ENCODE assay signal across 8 cellular contexts in the genomic region with DNA sequence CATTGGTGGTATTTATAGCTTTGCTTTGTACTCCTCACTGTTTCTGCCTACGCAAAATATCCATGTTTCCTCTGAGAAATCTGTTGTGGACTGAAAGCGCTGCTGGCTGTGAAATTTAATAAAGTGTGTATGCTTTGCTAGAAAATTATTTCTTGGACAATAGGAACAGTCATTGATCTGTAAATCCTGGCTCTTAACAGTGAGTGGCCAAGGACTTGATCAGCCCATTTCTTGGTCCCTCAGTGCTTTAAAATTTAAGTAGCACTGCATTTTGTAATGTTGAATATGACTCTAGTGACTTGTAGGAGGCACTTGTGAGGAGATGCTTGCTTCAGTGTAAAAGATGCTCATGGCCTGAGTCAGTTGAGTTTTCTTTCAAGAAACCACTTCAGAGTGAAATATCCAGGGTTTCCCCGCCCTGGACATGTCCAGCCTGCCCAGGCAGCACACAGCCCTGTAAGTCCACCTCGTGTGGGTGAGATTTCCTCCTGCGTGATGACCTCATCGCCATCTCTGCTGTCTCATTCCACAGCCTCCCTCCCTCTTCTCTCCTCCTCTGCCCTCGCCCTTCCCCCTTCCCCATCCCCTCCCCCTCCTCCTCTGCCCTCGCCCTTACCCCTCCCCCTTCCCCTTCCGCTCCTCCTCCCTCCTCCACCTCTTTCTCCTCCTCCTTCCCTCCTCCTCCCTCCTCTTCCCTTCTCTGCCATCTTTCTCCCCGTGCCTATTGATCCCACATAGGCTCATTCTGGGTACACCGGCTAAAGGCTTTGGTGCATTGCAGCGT. TPM values are rescaled to one million over a fixed set of nuclear protein-coding genes. Genes with fewer than 3 reads are reported as not detected.
DNase-seq lines count a peak whose midpoint lies in the region; ATAC-seq and TF ChIP-seq lines count a peak whose summit lies in the region.

No MANE protein-coding gene starts in this region.

- H3K4me3 Mint-ChIP-seq in WTC11: no peak overlapping the region
- no peak overlapping the region for H3K4me3 Mint-ChIP-seq in stimulated activated memory B cell treated with anti-CD40 and anti-IgM and Interleukin-4, amounts not matched to agents 10 μg/mL and 1 μg/mL and 100 μg/mL, for 72 hours
- no peak overlapping the region for H3K4me3 Mint-ChIP-seq in activated CD8-positive, alpha-beta memory T cell treated with anti-CD3 and anti-CD28 coated beads, Interleukin-2, amount 10 ng/mL, durations not matched to agents 7 days and 5 days

- CTCF ChIA-PET in WTC11 (lab: Charles Lee): no interaction called here
- CTCF ChIA-PET in activated CD8-positive, alpha-beta memory T cell treated with anti-CD3 and anti-CD28 coated beads, Interleukin-2, amount 10 ng/mL, durations not matched to agents 7 days and 5 days (lab: Charles Lee): no interaction called here

- H3K27ac Mint-ChIP-seq in WTC11: peak overlapping the region; percentile 45; the same call in 1 of the 2 replicates
- H3K27ac Mint-ChIP-seq in stimulated activated memory B cell treated with anti-CD40 and anti-IgM and Interleukin-4, amounts not matched to agents 10 μg/mL and 1 μg/mL and 100 μg/mL, for 72 hours: peak overlapping the region; percentile 76
- no peak overlapping the region for H3K27ac Mint-ChIP-seq in activated CD8-positive, alpha-beta memory T cell treated with anti-CD3 and anti-CD28 coated beads, Interleukin-2, amount 10 ng/mL, durations not matched to agents 7 days and 5 days

- H3K4me3 ChIP-seq in left ventricle myocardium inferior: no peak overlapping the region

- no peak for TF ChIP-seq CTCF in WTC11 (IDR thresholded peaks at IDR 0.05)
- no peak for TF ChIP-seq CTCF in left ventricle myocardium inferior (IDR thresholded peaks at IDR 0.05; ENCODE audit: borderline replicate concordance)

- H3K27me3 Mint-ChIP-seq in WTC11 (ENCODE audit: low read depth): no peaks in the 10 kb centered on the region
- H3K27me3 Mint-ChIP-seq in stimulated activated memory B cell treated with anti-CD40 and anti-IgM and Interleukin-4, amounts not matched to agents 10 μg/mL and 1 μg/mL and 100 μg/mL, for 72 hours: no peaks in the 10 kb centered on the region
- no peaks in the 10 kb centered on the region for H3K27me3 Mint-ChIP-seq in activated CD8-positive, alpha-beta memory T cell treated with anti-CD3 and anti-CD28 coated beads, Interleukin-2, amount 10 ng/mL, durations not matched to agents 7 days and 5 days

- intact Hi-C loops in left ventricle myocardium inferior (cut with micrococcal nuclease): no loop called here

- peaks cover 16% of the 10 kb centered on the region for H3K36me3 Mint-ChIP-seq in WTC11
- peaks cover 38% of the 10 kb centered on the region for H3K36me3 Mint-ChIP-seq in stimulated activated memory B cell treated with anti-CD40 and anti-IgM and Interleukin-4, amounts not matched to agents 10 μg/mL and 1 μg/mL and 100 μg/mL, for 72 hours
- peaks cover 40% of the 10 kb centered on the region for H3K36me3 Mint-ChIP-seq in activated CD8-positive, alpha-beta memory T cell treated with anti-CD3 and anti-CD28 coated beads, Interleukin-2, amount 10 ng/mL, durations not matched to agents 7 days and 5 days

- ATAC-seq in WTC11: peak; percentile 67
- ATAC-seq in stimulated activated memory B cell treated with anti-CD40 and anti-IgM and Interleukin-4, amounts not matched to agents 10 μg/mL and 1 μg/mL and 100 μg/mL, for 72 hours: no peak
- no peak for ATAC-seq in activated CD8-positive, alpha-beta memory T cell treated with anti-CD3 and anti-CD28 coated beads, Interleukin-2, amount 10 ng/mL, durations not matched to agents 7 days and 5 days

- H3K36me3 ChIP-seq in left ventricle myocardium inferior: peaks cover 21% of the 10 kb centered on the region

- H3K27ac ChIP-seq in left ventricle myocardium inferior (replicated peaks): peak overlapping the region; percentile 60

- peaks cover 36% of the 10 kb centered on the region for H3K4me1 Mint-ChIP-seq in WTC11
- H3K4me1 Mint-ChIP-seq in stimulated activated memory B cell treated with anti-CD40 and anti-IgM and Interleukin-4, amounts not matched to agents 10 μg/mL and 1 μg/mL and 100 μg/mL, for 72 hours: peaks cover 24% of the 10 kb centered on the region
- peaks cover 50% of the 10 kb centered on the region for H3K4me1 Mint-ChIP-seq in activated CD8-positive, alpha-beta memory T cell treated with anti-CD3 and anti-CD28 coated beads, Interleukin-2, amount 10 ng/mL, durations not matched to agents 7 days and 5 days

- POLR2A ChIA-PET in WTC11 (lab: Charles Lee): no interaction called here

- peak; percentile 8 for DNase-seq in NCI-H187 treated with DMSO at 0.1 percent for 48 hours (lab: John Stamatoyannopoulos, UW)
- no peak for DNase-seq in NCI-H187 (lab: John Stamatoyannopoulos, UW)
- DNase-seq in WTC11 (ENCODE audit: low spot score): peak; percentile 49
- DNase-seq in left ventricle myocardium inferior: peak; percentile 51
- DNase-seq in GM19238 (ENCODE audit: insufficient read length, low spot score): no peak
- no peak for DNase-seq in cerebellar nuclear complex (lab: John Stamatoyannopoulos, UW)
- DNase-seq in activated CD8-positive, alpha-beta memory T cell treated with anti-CD3 and anti-CD28 coated beads, Interleukin-2, amount 10 ng/mL, durations not matched to agents 7 days and 5 days: no peak

- no peaks in the 10 kb centered on the region for H3K9me3 Mint-ChIP-seq in WTC11
- no peaks in the 10 kb centered on the region for H3K9me3 Mint-ChIP-seq in stimulated activated memory B cell treated with anti-CD40 and anti-IgM and Interleukin-4, amounts not matched to agents 10 μg/mL and 1 μg/mL and 100 μg/mL, for 72 hours
- H3K9me3 Mint-ChIP-seq in activated CD8-positive, alpha-beta memory T cell treated with anti-CD3 and anti-CD28 coated beads, Interleukin-2, amount 10 ng/mL, durations not matched to agents 7 days and 5 days (ENCODE audit: low read depth): no peaks in the 10 kb centered on the region

- no peaks in the 10 kb centered on the region for H3K9me3 ChIP-seq in left ventricle myocardium inferior (replicated peaks)

- peaks cover 36% of the 10 kb centered on the region for H3K4me1 ChIP-seq in left ventricle myocardium inferior

- H3K27me3 ChIP-seq in left ventricle myocardium inferior (ENCODE audit: low read depth): no peaks in the 10 kb centered on the region

TF ChIP-seq in WTC11, 78 proteins besides CTCF, POLR2A, EP300 and RAD21:
- TF ChIP-seq JAZF1 (CRISPR knock-in tag; IDR thresholded peaks at IDR 0.05) (no peak), NFE2L1 (CRISPR knock-in tag; IDR thresholded peaks at IDR 0.05) (0 out of 2 replicates have a peak, but pooled peaks have one; percentile 43), ZNF263 (CRISPR knock-in tag; IDR thresholded peaks at IDR 0.05; ENCODE audit: low read depth) (peak; percentile 80; the same call in 1 of the 2 replicates)

RNA-seq across cellular contexts. Expression of a gene that starts 34.1 kb away (rescaled TPM):
- 31.8 to 32.6 TPM (median 32.4 TPM) in 3 replicates for total RNA-seq in WTC11 (2021)
- total RNA-seq in left ventricle myocardium inferior: 6.1 TPM
- total RNA-seq in activated CD8-positive, alpha-beta memory T cell treated with anti-CD3 and anti-CD28 coated beads, Interleukin-2, amount 10 ng/mL, durations not matched to agents 7 days and 5 days: 10 to 100 TPM in 1 of 2 experiments, 1 to 10 TPM in 1; 4.0 to 16.9 TPM

Comparison
In these comparisons a context has a peak if more than half of its experiments do, and no peak if none do; other contexts are left out.
1. DNase-seq: peak in NCI-H187 treated with DMSO at 0.1 percent for 48 hours (single experiment), WTC11 (single experiment) and left ventricle myocardium inferior (single experiment); none in NCI-H187 (0 of 2), GM19238 (single experiment), cerebellar nuclear complex (0 of 2) and activated CD8-positive, alpha-beta memory T cell treated with anti-CD3 and anti-CD28 coated beads, Interleukin-2, amount 10 ng/mL, durations not matched to agents 7 days and 5 days (single experiment).